In genomic region chr10:101043356-101043707, GRCh38 we compare ENCODE assay signal across 8 cellular contexts. TPM values are rescaled to one million over a fixed set of nuclear protein-coding genes. Genes with fewer than 3 reads are reported as not detected.
A peak's percentile ranks its signal among the peaks of the same experiment; 100 is the strongest.
DNase-seq lines count a peak whose midpoint lies in the region; ATAC-seq and TF ChIP-seq lines count a peak whose summit lies in the region.

No MANE protein-coding gene starts in this region.

- H3K27ac ChIP-seq in PC-3 (ENCODE audit: low read length) (peak overlapping the region; percentile 62), prostate gland (peak overlapping the region; percentile 82 to 85)

- BruUV-seq in PC-3 (replicated peaks; lab: Mats Ljungman, UMichigan) = no TSS peak

- no peaks in the 10 kb centered on the region for H3K36me3 ChIP-seq in PC-3 (ENCODE audit: low read depth, low read length)
- H3K36me3 ChIP-seq in prostate gland = no peaks in the 10 kb centered on the region

- POLR2A ChIA-PET in PC-3 (lab: Charles Lee; ENCODE audit: unreplicated experiment) = interaction anchor here (0.6 to 0.8 kb wide), 3 partner anchors 18 to 339 kb away, joined by 3 to 11 read pairs (median 4); no protein-coding TSS in a partner anchor

- peak overlapping the region; percentile 75 for H3K9ac ChIP-seq in PC-3 (ENCODE audit: low read length)

- peak overlapping the region; percentile 58 for H3K4me3 ChIP-seq in GM12875 (ENCODE audit: low read depth, low read length)
- H3K4me3 ChIP-seq in PC-3 (ENCODE audit: low read length) = peak overlapping the region; percentile 62
- peak overlapping the region; percentile 35 to 39 for H3K4me3 ChIP-seq in prostate gland

- H3K4me1 ChIP-seq in PC-3 (ENCODE audit: insufficient read depth, low read length) (peaks cover 16% of the 10 kb centered on the region), prostate gland (replicated peaks) (peaks cover 7% of the 10 kb centered on the region)

- H4K20me1 ChIP-seq in PC-3 (ENCODE audit: low read length) = no peaks in the 10 kb centered on the region

- intact Hi-C loops in PC-3 (cut with micrococcal nuclease) = loop anchor here (5.0 kb wide), 1 partner anchor 99 kb away; no protein-coding TSS in a partner anchor
- intact Hi-C loops in prostate gland (cut with DNase I) = no loop called here
- intact Hi-C loops in posterior cingulate gyrus (cut with DNase I) = no loop called here

- DNase-seq in PC-3 (no peak), epidermal melanocyte (ENCODE audit: insufficient read length, low spot score) (peak; percentile 27), prostate gland (ENCODE audit: low spot score) (no peak), HCEC 1CT (no peak), posterior cingulate gyrus (no peak)

- H2AFZ ChIP-seq in PC-3 (ENCODE audit: low read length) = peak overlapping the region; percentile 80

- H3K9me2 ChIP-seq in PC-3 (replicated peaks; ENCODE audit: low read length) = no peaks in the 10 kb centered on the region

- no peak for TF ChIP-seq POLR2A in prostate gland (IDR thresholded peaks at IDR 0.05)

- no peak for TF ChIP-seq CTCF in GM12875 (IDR thresholded peaks at IDR 0.05; ENCODE audit: borderline replicate concordance, insufficient read depth, low read depth, low read length)
- TF ChIP-seq CTCF in PC-3 (conservative IDR thresholded peaks at IDR 0.05; ENCODE audit: low read depth, low read length) = no peak
- TF ChIP-seq CTCF in prostate gland (IDR thresholded peaks at IDR 0.05) = no peak

- H3K4me2 ChIP-seq in PC-3 (ENCODE audit: low read length) = peak overlapping the region; percentile 85

- peak; percentile 2; the same call in 1 of the 2 replicates for ATAC-seq in PC-3
- ATAC-seq in HG03025 (IDR thresholded peaks at IDR 0.05; ENCODE audit: low FRiP score, unreplicated experiment) = no peak
- ATAC-seq in GM18520 (IDR thresholded peaks at IDR 0.05; ENCODE audit: unreplicated experiment) = no peak

- WGBS in prostate gland = 9% methylated on average over 3 of the region's 3 CpGs

- H3F3A ChIP-seq in PC-3 (ENCODE audit: low read length, unreplicated experiment) = no peaks in the 10 kb centered on the region

- no peaks in the 10 kb centered on the region for H3K79me2 ChIP-seq in PC-3 (ENCODE audit: low read length)

- CTCF ChIA-PET in PC-3 (lab: Charles Lee) = interaction anchor here (0.6 to 1.8 kb wide), 7 partner anchors 9 to 58 kb away, joined by 3 to 7 read pairs (median 4); partner anchors contain the start of gene KAZALD1

- H3K27me3 ChIP-seq in PC-3 (ENCODE audit: low read length) (no peaks in the 10 kb centered on the region), prostate gland (replicated peaks; ENCODE audit: insufficient read depth) (no peaks in the 10 kb centered on the region)

- H3K9me3 ChIP-seq in PC-3 (ENCODE audit: low read length) = no peaks in the 10 kb centered on the region
- no peaks in the 10 kb centered on the region for H3K9me3 ChIP-seq in prostate gland

RNA-seq across cellular contexts. Expression of gene SFXN3, which starts 12.3 kb away (rescaled TPM):
- 46.7 and 63.7 TPM in 2 replicates for total RNA-seq in PC-3 (2014; rRNA removed)
- total RNA-seq in prostate gland = 10 to 100 TPM; 20.7 to 65.4 TPM

RNA-seq across cellular contexts. Expression of gene PDZD7, which starts 12.4 kb away (rescaled TPM):
- 2.5 and 2.8 TPM in 2 replicates for total RNA-seq in PC-3 (2014; rRNA removed)
- 1 to 10 TPM in 1 of 2 donors, under 1 TPM in 1; 0.82 to 1.5 TPM for total RNA-seq in prostate gland

RNA-seq across cellular contexts. Expression of gene KAZALD1, which starts 18.5 kb away (rescaled TPM):
- total RNA-seq in PC-3 (2014; rRNA removed) (24.9 and 25.1 TPM in 2 replicates), prostate gland (10 to 100 TPM in 1 of 2 donors, 1 to 10 TPM in 1; 9.8 to 24.4 TPM)

RNA-seq across cellular contexts. Expression of gene LZTS2, which starts 43.7 kb away (rescaled TPM):
- total RNA-seq in PC-3 (2014; rRNA removed) = 58.3 and 67.2 TPM in 2 replicates
- total RNA-seq in prostate gland = 100 to 1,000 TPM; 108 to 189 TPM

RNA-seq across cellular contexts. Expression of gene TWNK, which starts 56.0 kb away (rescaled TPM):
- 7.5 and 8.0 TPM in 2 replicates for total RNA-seq in PC-3 (2014; rRNA removed)
- 10 to 100 TPM in 1 of 2 donors, 1 to 10 TPM in 1; 9.7 to 17.3 TPM for total RNA-seq in prostate gland
